ENCODE assay signal across 8 cellular contexts in genomic region chr2:195658541-195658890, GRCh38. TPM values are rescaled to one million over a fixed set of nuclear protein-coding genes. Genes with fewer than 3 reads are reported as not detected.
DNase-seq lines count a peak whose midpoint lies in the region; ATAC-seq, FAIRE-seq and TF ChIP-seq lines count a peak whose summit lies in the region.

No MANE protein-coding gene starts in this region.

- no peaks in the 10 kb centered on the region for H4K20me1 ChIP-seq in OCI-LY7 (ENCODE audit: insufficient read depth, low read length)
- H4K20me1 ChIP-seq in mammary epithelial cell (ENCODE audit: insufficient read depth, low read length), result no peaks in the 10 kb centered on the region

- H2AFZ ChIP-seq in OCI-LY7 (ENCODE audit: low read length) (peak overlapping the region; percentile 58; the same call in 1 of the 2 replicates), mammary epithelial cell (ENCODE audit: low read depth, low read length) (no peak overlapping the region)

- H3K36me3 ChIP-seq in OCI-LY7 (ENCODE audit: insufficient read depth, low read length) (no peaks in the 10 kb centered on the region), mammary epithelial cell (ENCODE audit: insufficient read depth, low read length) (peaks cover 2% of the 10 kb centered on the region)

- H3K27ac ChIP-seq in OCI-LY7 (ENCODE audit: low read depth, low read length, poor library complexity, severe bottlenecking) (peak overlapping the region; percentile 66), mammary epithelial cell (ENCODE audit: insufficient read depth, low read depth, low read length) (peak overlapping the region; percentile 98)

- POLR2A ChIA-PET in OCI-LY7 (lab: Charles Lee), result interaction anchor here (1.0 kb wide), 1 partner anchor 97 kb away, joined by 3 read pairs; no protein-coding TSS in a partner anchor

- BruUV-seq in OCI-LY7 (replicated peaks; lab: Mats Ljungman, UMichigan), result TSS peak; percentile 70
- no TSS peak for BruUV-seq in mammary epithelial cell (replicated peaks; lab: Mats Ljungman, UMichigan)

- CTCF ChIA-PET in OCI-LY7 (lab: Charles Lee; ENCODE audit: unreplicated experiment) (no interaction called here), mammary epithelial cell (lab: Charles Lee; ENCODE audit: low non-redundant PET) (no interaction called here)

- in situ Hi-C loops in ACHN (cut with HindIII; ENCODE audit: low pct_ligation_motif_present, low pct_unique_long_range_greater_than_20kb, low sequenced_read_pairs) (no loop called here), mammary epithelial cell (cut with MboI; ENCODE audit: low sequenced_read_pairs in 2 of 2) (loop anchor here in 1 of 2 donors (10.0 to 25.0 kb wide), 3 partner anchors 84 to 404 kb away; partner anchors contain the start of gene DNAH7)

- no peak for ATAC-seq in GM21515 (IDR thresholded peaks at IDR 0.05; ENCODE audit: unreplicated experiment)
- no peak for ATAC-seq in GM21786 (IDR thresholded peaks at IDR 0.05; ENCODE audit: unreplicated experiment)

- H3K79me2 ChIP-seq in OCI-LY7 (ENCODE audit: insufficient read depth, low read depth, low read length), result peaks cover 46% of the 10 kb centered on the region
- H3K79me2 ChIP-seq in mammary epithelial cell (ENCODE audit: insufficient read depth, low read length), result peaks cover 51% of the 10 kb centered on the region

- TF ChIP-seq CTCF in GM12875 (IDR thresholded peaks at IDR 0.05; ENCODE audit: borderline replicate concordance, insufficient read depth, low read depth, low read length), result no peak
- no peak for TF ChIP-seq CTCF in OCI-LY7 (conservative IDR thresholded peaks at IDR 0.05; ENCODE audit: low read length)
- TF ChIP-seq CTCF in mammary epithelial cell (conservative IDR thresholded peaks at IDR 0.05 in 1 of 2, IDR thresholded peaks at IDR 0.05 in 1 of 2; ENCODE audit: extremely low read depth in 1 of 2, insufficient read depth in 1 of 2, low read depth in 1 of 2, low read length in 2 of 2), result no peak

- DNase-seq in ACHN, result peak; percentile 80
- no peak for DNase-seq in OCI-LY7 (ENCODE audit: low spot score)
- DNase-seq in mammary epithelial cell, result peak; percentile 76
- peak; percentile 42 for DNase-seq in medulla oblongata (ENCODE audit: extremely low spot score)
- DNase-seq in urothelium cell line (ENCODE audit: low spot score), result peak; percentile 24

- H3K4me2 ChIP-seq in OCI-LY7 (ENCODE audit: low read length), result peak overlapping the region; percentile 88
- peak overlapping the region; percentile 86 for H3K4me2 ChIP-seq in mammary epithelial cell (ENCODE audit: insufficient read depth, low read depth, low read length)

- dilution Hi-C loops in mammary epithelial cell (cut with HindIII; ENCODE audit: low sequenced_read_pairs), result loop anchor here (5.0 kb wide), 1 partner anchor 106 kb away; no protein-coding TSS in a partner anchor

- no peaks in the 10 kb centered on the region for H3K27me3 ChIP-seq in mammary epithelial cell (ENCODE audit: insufficient read depth, low read length)

- H3K4me3 ChIP-seq in GM12875 (ENCODE audit: low read depth, low read length), result peak overlapping the region; percentile 96
- H3K4me3 ChIP-seq in OCI-LY7 (ENCODE audit: low read depth, low read length, poor library complexity, severe bottlenecking), result peak overlapping the region; percentile 93
- H3K4me3 ChIP-seq in mammary epithelial cell (replicated peaks in 1 of 3; ENCODE audit: insufficient read depth in 1 of 3, low read depth in 2 of 3, low read length in 3 of 3), result peak overlapping the region; percentile 83 to 93 (median 88)

- H3K4me1 ChIP-seq in OCI-LY7 (ENCODE audit: insufficient read depth, low read length, poor library complexity, severe bottlenecking) (peaks cover 28% of the 10 kb centered on the region), mammary epithelial cell (ENCODE audit: insufficient read depth, low read length) (peaks cover 11% of the 10 kb centered on the region)

- no peaks in the 10 kb centered on the region for H3K9me3 ChIP-seq in OCI-LY7 (ENCODE audit: low read length)
- H3K9me3 ChIP-seq in mammary epithelial cell (replicated peaks; ENCODE audit: insufficient read depth, low read length), result no peaks in the 10 kb centered on the region

- WGBS in mammary epithelial cell (ENCODE audit: low coverage, missing lambda C conversion rate), result 0% methylated on average over 1 of the region's 1 CpG

- H3K9me2 ChIP-seq in OCI-LY7 (ENCODE audit: insufficient read depth, low read length), result no peaks in the 10 kb centered on the region

- FAIRE-seq in urothelium cell line (lab: Jason Lieb, UNC), result no peak

- intact Hi-C loops in OCI-LY7 (cut with micrococcal nuclease; ENCODE audit: unreplicated experiment) (loop anchor here (5.0 to 10.0 kb wide), 5 partner anchors 514 to 1776 kb away; partner anchors contain the start of genes SF3B1 and STK17B), mammary epithelial cell (cut with micrococcal nuclease) (no loop called here)

- peak overlapping the region; percentile 92 for H3K9ac ChIP-seq in mammary epithelial cell (ENCODE audit: insufficient read depth, low read length)

RNA-seq across cellular contexts. Expression of gene SLC39A10, which starts 1.5 kb away (rescaled TPM):
- total RNA-seq in OCI-LY7 (2014; rRNA removed; shearing (Covaris generic)), result 14.7 and 19.6 TPM in 2 replicates
- total RNA-seq in OCI-LY7 (2022) (31.9 and 34.1 TPM in 2 replicates), mammary epithelial cell (10 to 100 TPM; 54.5 to 60.7 TPM)
- polyA plus RNA-seq in mammary epithelial cell, result 20.0 TPM
- polyA minus RNA-seq in mammary epithelial cell, result 31.5 TPM
